ENCODE assay signal across 1 cellular context in genomic region chr14:75734848-75735247, GRCh38.
TF ChIP-seq lines count a peak whose summit lies in the region.

No MANE protein-coding gene starts in this region.

TF ChIP-seq in GM23338, 12 proteins besides CTCF, POLR2A, EP300 and RAD21 (continued from another document):
- TF ChIP-seq REST (IDR thresholded peaks at IDR 0.05; ENCODE audit: unreplicated experiment) (no peak), POLR2AphosphoS5 (IDR thresholded peaks at IDR 0.05; ENCODE audit: low read depth) (no peak), EZH2phosphoT487 (IDR thresholded peaks at IDR 0.05; ENCODE audit: unreplicated experiment) (no peak)
- TF ChIP-seq, protein P1, sequence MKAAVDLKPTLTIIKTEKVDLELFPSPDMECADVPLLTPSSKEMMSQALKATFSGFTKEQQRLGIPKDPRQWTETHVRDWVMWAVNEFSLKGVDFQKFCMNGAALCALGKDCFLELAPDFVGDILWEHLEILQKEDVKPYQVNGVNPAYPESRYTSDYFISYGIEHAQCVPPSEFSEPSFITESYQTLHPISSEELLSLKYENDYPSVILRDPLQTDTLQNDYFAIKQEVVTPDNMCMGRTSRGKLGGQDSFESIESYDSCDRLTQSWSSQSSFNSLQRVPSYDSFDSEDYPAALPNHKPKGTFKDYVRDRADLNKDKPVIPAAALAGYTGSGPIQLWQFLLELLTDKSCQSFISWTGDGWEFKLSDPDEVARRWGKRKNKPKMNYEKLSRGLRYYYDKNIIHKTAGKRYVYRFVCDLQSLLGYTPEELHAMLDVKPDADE (IDR thresholded peaks at IDR 0.05), result no peak
